1 cellular context compared by ENCODE assay signal in genomic region chr20:2408111-2408510, GRCh38.
TF ChIP-seq lines count a peak whose summit lies in the region.

No MANE protein-coding gene starts in this region.

TF ChIP-seq in H1, 55 proteins besides CTCF, POLR2A, EP300 and RAD21:
- TF ChIP-seq NRF1 (IDR thresholded peaks at IDR 0.05; ENCODE audit: low read depth, low read length), result no peak
- TF ChIP-seq SIN3A (conservative IDR thresholded peaks at IDR 0.05 in 1 of 2, IDR thresholded peaks at IDR 0.05 in 1 of 2; ENCODE audit: low read depth in 1 of 2, low read length in 2 of 2), result no peak
- TF ChIP-seq SAP30 (IDR thresholded peaks at IDR 0.05; ENCODE audit: insufficient read depth, insufficient replicate concordance, low read length), result no peak
- TF ChIP-seq YY1 (IDR thresholded peaks at IDR 0.05; ENCODE audit: low read depth, low read length), result no peak
- TF ChIP-seq MAX (IDR thresholded peaks at IDR 0.05), result no peak
